22 cellular contexts compared by ENCODE assay signal in genomic region chr6:165618241-165618640, GRCh38. TPM values are rescaled to one million over a fixed set of nuclear protein-coding genes. Genes with fewer than 3 reads are reported as not detected.
A peak's percentile ranks its signal among the peaks of the same experiment; 100 is the strongest.
DNase-seq lines count a peak whose midpoint lies in the region; ATAC-seq and TF ChIP-seq lines count a peak whose summit lies in the region.
"Had no signal": no experiment of that assay in that cellular context is flagged by ENCODE, and none has a peak within 500 bp of the region (broad histone marks: within the 10 kb centered on the region; RNA-seq: fewer than 3 reads in every experiment).

No MANE protein-coding gene starts in this region.

- H2BK120ac ChIP-seq in IMR-90 (ENCODE audit: low read depth, low read length) (no peak overlapping the region), mesenchymal stem cell (ENCODE audit: low read depth, low read length) (no peak overlapping the region)

- TF ChIP-seq POLR2A in IMR-90 (IDR thresholded peaks at IDR 0.05; ENCODE audit: low read depth, low read length) = no peak

- WGBS in IMR-90 (ENCODE audit: extremely low coverage in 2 of 2, insufficient read length in 1 of 2), 2 experiments = no CpG with 5 or more reads among the region's 4 CpGs
- 85% methylated on average over 4 of the region's 4 CpGs for WGBS in mesenchymal stem cell

- no peak overlapping the region for H3K4me2 ChIP-seq in IMR-90 (ENCODE audit: low read depth, low read length)
- H3K4me2 ChIP-seq in mesenchymal stem cell (ENCODE audit: low read length, poor library complexity, severe bottlenecking) = no peak overlapping the region

- H3K9me3 ChIP-seq in IMR-90 (ENCODE audit: control insufficient read depth, insufficient read depth, low read length) = no peaks in the 10 kb centered on the region
- H3K9me3 ChIP-seq in mesenchymal stem cell (ENCODE audit: control insufficient read depth, low read length) = no peaks in the 10 kb centered on the region

- POLR2A ChIA-PET in IMR-90 (lab: Charles Lee; ENCODE audit: unreplicated experiment) = no interaction called here

- in situ Hi-C loops in IMR-90 (cut with MboI; ENCODE audit: low sequenced_read_pairs) = no loop called here

- H4K8ac ChIP-seq in IMR-90 (ENCODE audit: low read depth in 2 of 2, low read length in 2 of 2) = no peak overlapping the region
- H4K8ac ChIP-seq in mesenchymal stem cell (ENCODE audit: low read length) = no peak overlapping the region

- dilution Hi-C loops in IMR-90 (cut with HindIII; ENCODE audit: low sequenced_read_pairs, unreplicated experiment) = no loop called here

- H3K27me3 ChIP-seq in IMR-90 (ENCODE audit: control insufficient read depth, insufficient read depth, low read length) (no peaks in the 10 kb centered on the region), mesenchymal stem cell (ENCODE audit: control insufficient read depth in 1 of 2, insufficient read depth in 1 of 2, low read length in 2 of 2) (no peaks in the 10 kb centered on the region)

- H3K4me1 Mint-ChIP-seq in activated T-helper 2 cell treated with anti-CD3 and anti-CD28 coated beads, Interferon-gamma antibody, Interleukin-2, Interleukin-4, amounts not matched to agents 10 μg/mL and 5 μg/mL and 100 μg/mL, durations not matched to agents 14 hours and 24 hours and 36 hours (ENCODE audit: low read depth) = no peaks in the 10 kb centered on the region

- BruUV-seq in IMR-90 (replicated peaks; lab: Mats Ljungman, UMichigan) = no TSS peak

- peak; percentile 80 for DNase-seq in A172 (ENCODE audit: low spot score)
- DNase-seq in IMR-90 = peak; percentile 41
- DNase-seq in choroid plexus epithelial cell (ENCODE audit: low read depth) = peak; percentile 25
- no peak for DNase-seq in mesenchymal stem cell
- DNase-seq in activated CD8-positive, alpha-beta memory T cell treated with anti-CD3 and anti-CD28 coated beads, Interleukin-2, amount 50 U/mL, for 48 hours = no peak
- DNase-seq in activated T-helper 2 cell treated with anti-CD3 and anti-CD28 coated beads, Interferon-gamma antibody, Interleukin-2, Interleukin-4, amounts not matched to agents 10 μg/mL and 5 μg/mL and 100 μg/mL, durations not matched to agents 14 hours and 24 hours and 36 hours (ENCODE audit: low spot score) = no peak
- DNase-seq: GM23248, H7, NCI-H1092, NCI-H1436, NCI-H187, NCI-H2081 treated with DMSO at 0.1 percent for 48 hours, NCI-H2171, NCI-H345, NCI-H510A treated with DMSO at 0.1 percent for 48 hours, NCI-H748 treated with DMSO at 0.1 percent for 48 hours, PC-3, SHP77 had no signal

- no peak for TF ChIP-seq RAD21 in IMR-90 (IDR thresholded peaks at IDR 0.05; ENCODE audit: low read length)

- no peak overlapping the region for H2BK20ac ChIP-seq in IMR-90 (ENCODE audit: low read depth, low read length)

- H3K4me3 ChIP-seq in IMR-90 (ENCODE audit: insufficient read depth, low read depth, low read length) (no peak overlapping the region), choroid plexus epithelial cell (ENCODE audit: low read depth, low read length) (no peak overlapping the region), mesenchymal stem cell (ENCODE audit: insufficient read depth in 1 of 2, low read depth in 1 of 2, low read length in 2 of 2) (no peak overlapping the region)
- H3K4me3 ChIP-seq: GM23248 had no signal

- H3K18ac ChIP-seq in IMR-90 (ENCODE audit: low read depth, low read length) (no peak overlapping the region), mesenchymal stem cell (ENCODE audit: low read depth in 1 of 2, low read length in 2 of 2) (no peak overlapping the region)

- H2BK15ac ChIP-seq in IMR-90 (ENCODE audit: low read depth, low read length) (no peak overlapping the region), mesenchymal stem cell (ENCODE audit: low read depth, poor library complexity, severe bottlenecking) (no peak overlapping the region)

- CTCF ChIA-PET in IMR-90 (lab: Yijun Ruan, JAX) = no interaction called here

- intact Hi-C loops in IMR-90 (cut with micrococcal nuclease) = no loop called here
- intact Hi-C loops in activated T-helper 2 cell treated with anti-CD3 and anti-CD28 coated beads, Interferon-gamma antibody, Interleukin-2, Interleukin-4, amounts not matched to agents 10 μg/mL and 5 μg/mL and 100 μg/mL, durations not matched to agents 14 hours and 24 hours and 36 hours (cut with micrococcal nuclease) = no loop called here

- H3K4me3 Mint-ChIP-seq in activated T-helper 2 cell treated with anti-CD3 and anti-CD28 coated beads, Interferon-gamma antibody, Interleukin-2, Interleukin-4, amounts not matched to agents 10 μg/mL and 5 μg/mL and 100 μg/mL, durations not matched to agents 14 hours and 24 hours and 36 hours (ENCODE audit: low read depth) = no peak overlapping the region

- H4K20me1 ChIP-seq in IMR-90 (ENCODE audit: insufficient read depth, low read length) = no peaks in the 10 kb centered on the region

- no peaks in the 10 kb centered on the region for H3K36me3 Mint-ChIP-seq in activated T-helper 2 cell treated with anti-CD3 and anti-CD28 coated beads, Interferon-gamma antibody, Interleukin-2, Interleukin-4, amounts not matched to agents 10 μg/mL and 5 μg/mL and 100 μg/mL, durations not matched to agents 14 hours and 24 hours and 36 hours (ENCODE audit: low read depth)

- no peak overlapping the region for H3K56ac ChIP-seq in IMR-90 (ENCODE audit: extremely low read depth, insufficient read depth, low read length)

- no peak overlapping the region for H2AFZ ChIP-seq in IMR-90 (replicated peaks; ENCODE audit: low read length, poor library complexity)
- no peak overlapping the region for H2AFZ ChIP-seq in mesenchymal stem cell (ENCODE audit: low read depth, low read length)
- H2AFZ ChIP-seq: GM23248 had no signal

- H3K79me1 ChIP-seq in IMR-90 (ENCODE audit: low read depth in 1 of 2, low read length in 2 of 2) (peaks cover 16 to 33% of the 10 kb centered on the region in 2 experiments), mesenchymal stem cell (replicated peaks; ENCODE audit: low read length, poor library complexity, severe bottlenecking) (peaks cover 22% of the 10 kb centered on the region)

- no peaks in the 10 kb centered on the region for H3K9me3 Mint-ChIP-seq in activated T-helper 2 cell treated with anti-CD3 and anti-CD28 coated beads, Interferon-gamma antibody, Interleukin-2, Interleukin-4, amounts not matched to agents 10 μg/mL and 5 μg/mL and 100 μg/mL, durations not matched to agents 14 hours and 24 hours and 36 hours

- H2BK12ac ChIP-seq in mesenchymal stem cell (ENCODE audit: low read length in 2 of 2) = no peak overlapping the region

- 0 out of 2 replicates have a peak, but pooled peaks cover 4% of the 10 kb centered on the region for H3K9me1 ChIP-seq in IMR-90 (ENCODE audit: insufficient read depth, low read length)

- no peak overlapping the region for H3K9ac ChIP-seq in IMR-90 (ENCODE audit: low read depth, low read length)
- H3K9ac ChIP-seq in mesenchymal stem cell (ENCODE audit: low read length) = no peak overlapping the region
- H3K9ac ChIP-seq: GM23248 had no signal

- no peak overlapping the region for H2AK9ac ChIP-seq in IMR-90 (replicated peaks; ENCODE audit: low read depth, low read length, poor library complexity)

- no peak for ATAC-seq in IMR-90 (ENCODE audit: low read depth)
- ATAC-seq in HG03439 (IDR thresholded peaks at IDR 0.05; ENCODE audit: unreplicated experiment) = no peak
- ATAC-seq: PC-3 had no signal

- H3K14ac ChIP-seq in IMR-90 (replicated peaks; ENCODE audit: low read depth, low read length) (no peak overlapping the region), mesenchymal stem cell (ENCODE audit: low read length in 2 of 2) (no peak overlapping the region)

- no peak overlapping the region for H3K27ac ChIP-seq in IMR-90 (ENCODE audit: insufficient read depth, low read length)
- H3K27ac ChIP-seq in mesenchymal stem cell (ENCODE audit: low read length, poor library complexity, severe bottlenecking) = no peak overlapping the region
- H3K27ac ChIP-seq: 22Rv1, GM23248, RWPE1 had no signal

- H4K91ac ChIP-seq in IMR-90 (ENCODE audit: insufficient read depth, low read depth, low read length) (no peak overlapping the region), mesenchymal stem cell (ENCODE audit: low read length) (no peak overlapping the region)

- no peak overlapping the region for H3K27ac Mint-ChIP-seq in activated T-helper 2 cell treated with anti-CD3 and anti-CD28 coated beads, Interferon-gamma antibody, Interleukin-2, Interleukin-4, amounts not matched to agents 10 μg/mL and 5 μg/mL and 100 μg/mL, durations not matched to agents 14 hours and 24 hours and 36 hours

- H2BK5ac ChIP-seq in IMR-90 (ENCODE audit: low read depth, low read length, poor library complexity, severe bottlenecking) = no peak overlapping the region
- H2BK5ac ChIP-seq in mesenchymal stem cell (ENCODE audit: low read depth, low read length, poor library complexity, severe bottlenecking) = no peak overlapping the region

- no peaks in the 10 kb centered on the region for H3K27me3 Mint-ChIP-seq in activated T-helper 2 cell treated with anti-CD3 and anti-CD28 coated beads, Interferon-gamma antibody, Interleukin-2, Interleukin-4, amounts not matched to agents 10 μg/mL and 5 μg/mL and 100 μg/mL, durations not matched to agents 14 hours and 24 hours and 36 hours (ENCODE audit: low read depth)

- H3K4ac ChIP-seq in IMR-90 (ENCODE audit: low read depth, low read length) = no peak overlapping the region
- H3K4ac ChIP-seq in mesenchymal stem cell (ENCODE audit: low read depth in 1 of 2, low read length in 2 of 2) = no peak overlapping the region

- H3K23ac ChIP-seq in IMR-90 (ENCODE audit: low read depth, low read length) = no peak overlapping the region
- H3K23ac ChIP-seq in mesenchymal stem cell (ENCODE audit: low read length in 2 of 2) = no peak overlapping the region

- TF ChIP-seq CTCF in IMR-90 (conservative IDR thresholded peaks at IDR 0.05; ENCODE audit: low read depth, low read length) (no peak), choroid plexus epithelial cell (conservative IDR thresholded peaks at IDR 0.05; ENCODE audit: low read depth, low read length) (no peak)

- H4K5ac ChIP-seq in IMR-90 (ENCODE audit: low read depth, low read length) = no peak overlapping the region

- peaks cover 5% of the 10 kb centered on the region for H3K4me1 ChIP-seq in IMR-90 (ENCODE audit: control insufficient read depth, insufficient read depth, low read length)
- H3K4me1 ChIP-seq in mesenchymal stem cell (ENCODE audit: control insufficient read depth, insufficient read depth, low read depth, low read length) = peaks cover 3% of the 10 kb centered on the region

- H2AK5ac ChIP-seq in IMR-90 (ENCODE audit: low read depth, low read length) = no peak overlapping the region
- H2AK5ac ChIP-seq in mesenchymal stem cell (ENCODE audit: low read length, severe bottlenecking) = peak overlapping the region; percentile 74

- no peaks in the 10 kb centered on the region for H3K36me3 ChIP-seq in IMR-90 (ENCODE audit: control insufficient read depth, insufficient read depth, low read length)
- H3K36me3 ChIP-seq in mesenchymal stem cell (ENCODE audit: control insufficient read depth in 1 of 2, insufficient read depth in 2 of 2, low read depth in 1 of 2, low read length in 2 of 2) = no peaks in the 10 kb centered on the region

RNA-seq across cellular contexts. Expression of gene PDE10A, which starts 44.8 kb away (rescaled TPM):
- total RNA-seq in A172 (2014; rRNA removed; shearing (Covaris generic)) = 12.1 and 13.9 TPM in 2 replicates
- 12.4 and 15.8 TPM in 2 replicates for total RNA-seq in IMR-90 (2012; rRNA removed)
- 3.4 and 3.9 TPM in 2 replicates for polyA plus RNA-seq in IMR-90 (2012; rRNA removed)
- 2.7 and 3.3 TPM in 2 replicates for polyA plus RNA-seq in IMR-90 (2012; cell fraction: cytosol; rRNA removed)
- polyA plus RNA-seq in IMR-90 (2012; cell fraction: nucleus; rRNA removed; ENCODE audit: low replicate concordance) = 6.8 and 27.2 TPM in 2 replicates
- polyA plus RNA-seq in mesenchymal stem cell (2013, experiment 1 of 2) = 1.1 TPM
- 1.1 TPM for polyA plus RNA-seq in mesenchymal stem cell (2013, experiment 2 of 2)
- 0.05 TPM in 1 of 2 replicates, not detected in the other for total RNA-seq in activated T-helper 2 cell treated with anti-CD3 and anti-CD28 coated beads, Interferon-gamma antibody, Interleukin-2, Interleukin-4, amounts not matched to agents 10 μg/mL and 5 μg/mL and 100 μg/mL, durations not matched to agents 14 hours and 24 hours and 36 hours
- total RNA-seq: G401 had no signal

Comparison
In these comparisons a context has a peak if more than half of its experiments do, and no peak if none do; other contexts are left out.
1. DNase-seq: peak in A172 (single experiment), IMR-90 (single experiment) and choroid plexus epithelial cell (single experiment); none in mesenchymal stem cell (single experiment), activated CD8-positive, alpha-beta memory T cell treated with anti-CD3 and anti-CD28 coated beads, Interleukin-2, amount 50 U/mL, for 48 hours (single experiment) and activated T-helper 2 cell treated with anti-CD3 and anti-CD28 coated beads, Interferon-gamma antibody, Interleukin-2, Interleukin-4, amounts not matched to agents 10 μg/mL and 5 μg/mL and 100 μg/mL, durations not matched to agents 14 hours and 24 hours and 36 hours (single experiment).
2. RNA of gene PDE10A, which starts 44.8 kb away (total RNA-seq): 12.1 to 13.9 TPM in A172 and 12.4 to 15.8 TPM in IMR-90; 0.05 TPM in activated T-helper 2 cell treated with anti-CD3 and anti-CD28 coated beads, Interferon-gamma antibody, Interleukin-2, Interleukin-4, amounts not matched to agents 10 μg/mL and 5 μg/mL and 100 μg/mL, durations not matched to agents 14 hours and 24 hours and 36 hours; every median in the first group is over 10 times any median in the second.